ENCODE assay signal across 8 cellular contexts in the genomic region with DNA sequence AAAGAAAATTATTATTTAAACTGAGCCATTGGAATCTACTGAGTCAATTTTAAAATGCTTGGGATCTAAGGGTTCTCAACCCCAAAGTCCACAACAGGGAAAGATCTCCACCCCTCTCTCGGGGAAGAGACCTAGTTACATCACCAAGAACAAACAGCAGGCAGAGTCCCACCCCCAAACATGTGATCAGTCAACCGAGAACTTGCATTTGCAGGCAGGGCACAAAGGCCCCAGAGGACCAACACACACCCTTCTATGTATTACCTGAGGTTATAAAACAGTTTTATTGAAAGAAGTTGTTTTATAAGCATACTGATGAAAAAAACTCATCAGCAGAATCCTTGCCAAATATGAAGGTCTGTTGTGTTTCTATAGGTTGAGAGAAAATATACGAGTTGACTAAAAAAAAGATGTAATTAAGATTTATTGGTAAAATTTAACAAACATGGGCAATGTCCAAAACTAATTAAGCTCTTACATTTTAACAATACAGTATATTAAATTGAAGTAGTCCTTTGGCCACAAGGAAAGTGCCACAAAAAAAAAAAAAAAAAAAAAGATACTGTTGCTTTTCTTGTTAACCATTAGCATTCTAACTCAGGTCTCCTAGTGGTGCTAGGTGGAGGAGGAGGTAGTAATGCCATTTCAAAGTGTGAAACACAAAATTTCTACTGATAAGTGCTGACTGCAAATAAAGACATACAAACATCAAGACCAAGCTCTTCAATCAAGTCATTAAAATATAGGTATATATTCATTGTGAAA. TPM values are rescaled to one million over a fixed set of nuclear protein-coding genes. Genes with fewer than 3 reads are reported as not detected.
A peak's percentile ranks its signal among the peaks of the same experiment; 100 is the strongest.
DNase-seq lines count a peak whose midpoint lies in the region; ATAC-seq, FAIRE-seq and TF ChIP-seq lines count a peak whose summit lies in the region.

No MANE protein-coding gene starts in this region.

- H3K27ac ChIP-seq in osteoblast (ENCODE audit: low read depth, low read length): peak overlapping the region; percentile 59

- no peaks in the 10 kb centered on the region for H3K79me2 ChIP-seq in osteoblast (ENCODE audit: insufficient read depth, low read length)

- intact Hi-C loops in head of caudate nucleus (cut with DNase I): no loop called here

- peak overlapping the region; percentile 61 for H3K4me2 ChIP-seq in osteoblast (ENCODE audit: insufficient read depth, low read length)

- no peaks in the 10 kb centered on the region for H3K36me3 Mint-ChIP-seq in activated T-helper 17 cell treated with anti-CD3 and anti-CD28 coated beads, Interleukin-2, amount 50 U/mL, for 72 hours (ENCODE audit: low read depth)

- no peaks in the 10 kb centered on the region for H3K9me3 ChIP-seq in osteoblast (ENCODE audit: low read depth, low read length)

- TF ChIP-seq CTCF in osteoblast (IDR thresholded peaks at IDR 0.05; ENCODE audit: extremely low read depth, low read depth, low read length): no peak

- DNase-seq in NCI-H345 (lab: John Stamatoyannopoulos, UW) (peak; percentile 15), NCI-H345 treated with DMSO at 0.1 percent for 48 hours (lab: John Stamatoyannopoulos, UW; ENCODE audit: unreplicated experiment) (no peak), NCI-H146 (lab: John Stamatoyannopoulos, UW) (peak; percentile 61), head of caudate nucleus (peak; percentile 40 to 93 (median 82)), osteoblast (ENCODE audit: insufficient read length, low spot score, missing footprints) (peak; percentile 65), HTR-8/SVneo (ENCODE audit: insufficient read length, low spot score) (no peak)
- no peak for DNase-seq in central memory CD4-positive, alpha-beta T cell

- no peaks in the 10 kb centered on the region for H4K20me1 ChIP-seq in osteoblast (ENCODE audit: insufficient read depth, low read length)

- H3K27ac Mint-ChIP-seq in activated T-helper 17 cell treated with anti-CD3 and anti-CD28 coated beads, Interleukin-2, amount 50 U/mL, for 72 hours: peak overlapping the region; percentile 84

- H3K4me1 ChIP-seq in osteoblast (ENCODE audit: insufficient read depth, low read length): peaks cover 23% of the 10 kb centered on the region

- peak; percentile 67 for ATAC-seq in activated T-helper 17 cell treated with anti-CD3 and anti-CD28 coated beads, Interleukin-2, amount 50 U/mL, for 72 hours (replicated peaks)

- H3K4me3 Mint-ChIP-seq in activated T-helper 17 cell treated with anti-CD3 and anti-CD28 coated beads, Interleukin-2, amount 50 U/mL, for 72 hours: peak overlapping the region; percentile 72

- no peaks in the 10 kb centered on the region for H3K27me3 ChIP-seq in osteoblast (ENCODE audit: insufficient read depth, low read length)

- H2AFZ ChIP-seq in osteoblast (ENCODE audit: low read length): peak overlapping the region; percentile 69

- H3K9me3 Mint-ChIP-seq in activated T-helper 17 cell treated with anti-CD3 and anti-CD28 coated beads, Interleukin-2, amount 50 U/mL, for 72 hours: no peaks in the 10 kb centered on the region

- H3K27me3 Mint-ChIP-seq in activated T-helper 17 cell treated with anti-CD3 and anti-CD28 coated beads, Interleukin-2, amount 50 U/mL, for 72 hours: no peaks in the 10 kb centered on the region

- peak overlapping the region; percentile 48 for H3K4me3 ChIP-seq in osteoblast (ENCODE audit: insufficient read depth, low read length)

- FAIRE-seq in HTR-8/SVneo (lab: Jason Lieb, UNC): no peak

- H3K4me1 Mint-ChIP-seq in activated T-helper 17 cell treated with anti-CD3 and anti-CD28 coated beads, Interleukin-2, amount 50 U/mL, for 72 hours: peaks cover 13% of the 10 kb centered on the region

- H3K36me3 ChIP-seq in osteoblast (ENCODE audit: insufficient read depth, low read length): no peaks in the 10 kb centered on the region

RNA-seq across cellular contexts. Expression of gene USP54, which starts 1.0 kb away (rescaled TPM):
- total RNA-seq in activated T-helper 17 cell treated with anti-CD3 and anti-CD28 coated beads, Interleukin-2, amount 50 U/mL, for 72 hours: 1 to 10 TPM; 6.3 to 6.4 TPM
- total RNA-seq in osteoblast: 23.0 and 25.0 TPM in 2 replicates

RNA-seq across cellular contexts. Expression of gene MYOZ1, which starts 49.2 kb away (rescaled TPM):
- not detected for total RNA-seq in activated T-helper 17 cell treated with anti-CD3 and anti-CD28 coated beads, Interleukin-2, amount 50 U/mL, for 72 hours
- not detected in 2 replicates for total RNA-seq in osteoblast

Comparison
In these comparisons a context has a peak if more than half of its experiments do, and no peak if none do; other contexts are left out.
1. DNase-seq: peak in NCI-H345 (single experiment), NCI-H146 (single experiment), head of caudate nucleus (42 of 42) and osteoblast (single experiment); none in NCI-H345 treated with DMSO at 0.1 percent for 48 hours (single experiment), HTR-8/SVneo (single experiment) and central memory CD4-positive, alpha-beta T cell (single experiment).